8 cellular contexts compared by ENCODE assay signal in the genomic region with DNA sequence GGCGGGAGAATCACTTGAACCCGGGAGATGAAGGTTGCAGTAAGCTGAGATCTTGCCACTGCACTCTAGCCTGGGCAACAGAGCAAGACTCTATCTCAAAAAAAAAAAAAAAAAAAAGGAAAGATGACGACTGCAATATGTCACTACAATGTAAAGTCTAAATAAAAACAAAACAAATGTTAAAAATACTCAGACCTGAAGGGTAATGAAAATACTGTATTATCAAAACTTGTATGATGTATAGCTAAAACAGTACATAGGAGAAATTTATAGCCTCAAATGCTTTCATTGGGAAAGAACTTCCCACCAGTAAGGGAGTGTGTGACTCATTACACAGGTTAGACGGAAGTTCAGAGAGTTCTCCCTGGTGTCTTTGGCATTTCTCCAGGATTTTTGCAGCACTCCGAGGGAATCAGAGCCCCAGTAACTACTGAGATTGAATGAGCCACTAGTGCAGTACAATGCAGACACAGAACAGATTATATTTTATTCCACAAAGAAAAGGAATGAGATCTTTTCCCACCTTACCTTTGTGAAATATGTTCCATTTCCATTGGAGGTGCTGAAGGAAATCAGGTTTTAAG. TPM values are rescaled to one million over a fixed set of nuclear protein-coding genes. Genes with fewer than 3 reads are reported as not detected.
DNase-seq lines count a peak whose midpoint lies in the region; ATAC-seq and TF ChIP-seq lines count a peak whose summit lies in the region.

No MANE protein-coding gene starts in this region.

- POLR2A ChIA-PET in SK-N-SH (lab: Yijun Ruan, JAX), result no interaction called here

- H3K27me3 ChIP-seq in SK-N-SH (ENCODE audit: insufficient read depth), result no peaks in the 10 kb centered on the region
- no peaks in the 10 kb centered on the region for H3K27me3 ChIP-seq in right cardiac atrium (ENCODE audit: control insufficient read depth, insufficient read depth)

- no peak overlapping the region for H3K9ac ChIP-seq in SK-N-SH

- H3F3A ChIP-seq in SK-N-SH (replicated peaks; ENCODE audit: insufficient read depth), result peaks cover 4% of the 10 kb centered on the region

- no peaks in the 10 kb centered on the region for H3K9me3 ChIP-seq in SK-N-SH
- H3K9me3 ChIP-seq in right cardiac atrium (ENCODE audit: control insufficient read depth, low read length), result no peaks in the 10 kb centered on the region

- no peaks in the 10 kb centered on the region for H3K9me2 ChIP-seq in SK-N-SH

- TF ChIP-seq EP300 in SK-N-SH (IDR thresholded peaks at IDR 0.05; ENCODE audit: borderline replicate concordance in 1 of 2, low read depth in 1 of 2, low read length in 1 of 2), result no peak

- no peaks in the 10 kb centered on the region for H3K36me3 ChIP-seq in SK-N-SH (replicated peaks in 1 of 2; ENCODE audit: control insufficient read depth in 1 of 2, insufficient read depth in 2 of 2, low read length in 1 of 2)

- H3K27ac ChIP-seq in SK-N-SH (ENCODE audit: low read depth in 2 of 2, low read length in 1 of 2) (peak overlapping the region; percentile 13 to 25; a peak in 2 of 4 replicates), right cardiac atrium (ENCODE audit: low read length) (no peak overlapping the region)

- intact Hi-C loops in right cardiac atrium (cut with DNase I), result no loop called here

- ATAC-seq in right cardiac atrium (peak; percentile 86 to 97), GM18867 (IDR thresholded peaks at IDR 0.05; ENCODE audit: unreplicated experiment) (no peak)
- ATAC-seq in activated CD8-positive, alpha-beta memory T cell treated with anti-CD3 and anti-CD28 coated beads, Interleukin-2, amount 10 ng/mL, durations not matched to agents 7 days and 5 days, result no peak

- 0 out of 2 replicates have a peak overlapping the region, but pooled peaks have one; percentile 11 for H3K4me2 ChIP-seq in SK-N-SH

- H3K4me3 ChIP-seq in AG10803 (ENCODE audit: low read length) (no peak overlapping the region), LNCaP clone FGC (ENCODE audit: low read depth, low read length) (no peak overlapping the region), SK-N-SH (ENCODE audit: low read depth in 2 of 2, low read length in 1 of 2) (no peak overlapping the region), right cardiac atrium (ENCODE audit: low read length) (no peak overlapping the region)

- H3K4me1 Mint-ChIP-seq in activated T-cell treated with anti-CD3 and anti-CD28 coated beads, Interleukin-2, amount 50 U/mL, for 24 hours (ENCODE audit: low read depth), result no peaks in the 10 kb centered on the region
- no peaks in the 10 kb centered on the region for H3K4me1 Mint-ChIP-seq in activated CD8-positive, alpha-beta memory T cell treated with anti-CD3 and anti-CD28 coated beads, Interleukin-2, amount 10 ng/mL, durations not matched to agents 7 days and 5 days

- no peaks in the 10 kb centered on the region for H4K20me1 ChIP-seq in SK-N-SH (ENCODE audit: insufficient read depth)

- no peaks in the 10 kb centered on the region for H3K79me2 ChIP-seq in SK-N-SH (ENCODE audit: insufficient read depth)

- H3K27me3 Mint-ChIP-seq in activated T-cell treated with anti-CD3 and anti-CD28 coated beads, Interleukin-2, amount 50 U/mL, for 24 hours, result no peaks in the 10 kb centered on the region
- no peaks in the 10 kb centered on the region for H3K27me3 Mint-ChIP-seq in activated CD8-positive, alpha-beta memory T cell treated with anti-CD3 and anti-CD28 coated beads, Interleukin-2, amount 10 ng/mL, durations not matched to agents 7 days and 5 days

- H2AFZ ChIP-seq in SK-N-SH (ENCODE audit: low read depth), result no peak overlapping the region

- WGBS in SK-N-SH (ENCODE audit: low lambda C conversion rate), result 47% methylated on average over 5 of the region's 5 CpGs
- 42% methylated on average over 5 of the region's 5 CpGs for WGBS in right cardiac atrium

- H3K9me3 Mint-ChIP-seq in activated T-cell treated with anti-CD3 and anti-CD28 coated beads, Interleukin-2, amount 50 U/mL, for 24 hours, result no peaks in the 10 kb centered on the region
- H3K9me3 Mint-ChIP-seq in activated CD8-positive, alpha-beta memory T cell treated with anti-CD3 and anti-CD28 coated beads, Interleukin-2, amount 10 ng/mL, durations not matched to agents 7 days and 5 days (ENCODE audit: low read depth), result no peaks in the 10 kb centered on the region

- no peak overlapping the region for H3K4me3 Mint-ChIP-seq in activated T-cell treated with anti-CD3 and anti-CD28 coated beads, Interleukin-2, amount 50 U/mL, for 24 hours
- H3K4me3 Mint-ChIP-seq in activated CD8-positive, alpha-beta memory T cell treated with anti-CD3 and anti-CD28 coated beads, Interleukin-2, amount 10 ng/mL, durations not matched to agents 7 days and 5 days, result no peak overlapping the region

- TF ChIP-seq CTCF in AG10803 (conservative IDR thresholded peaks at IDR 0.05; ENCODE audit: low read length), result no peak
- TF ChIP-seq CTCF in LNCaP clone FGC (IDR thresholded peaks at IDR 0.05; ENCODE audit: control insufficient read depth, extremely low read depth, insufficient read depth), result no peak
- no peak for TF ChIP-seq CTCF in SK-N-SH (IDR thresholded peaks at IDR 0.05)

- peaks cover 3% of the 10 kb centered on the region in 2 experiments; a peak in 1 of 4 replicates for H3K4me1 ChIP-seq in SK-N-SH (ENCODE audit: control insufficient read depth in 1 of 2, insufficient read depth in 2 of 2, low read depth in 1 of 2, low read length in 1 of 2)
- no peaks in the 10 kb centered on the region for H3K4me1 ChIP-seq in right cardiac atrium (ENCODE audit: control insufficient read depth, insufficient read depth, low read length)

- no peaks in the 10 kb centered on the region for H3K36me3 Mint-ChIP-seq in activated T-cell treated with anti-CD3 and anti-CD28 coated beads, Interleukin-2, amount 50 U/mL, for 24 hours (ENCODE audit: low read depth)
- H3K36me3 Mint-ChIP-seq in activated CD8-positive, alpha-beta memory T cell treated with anti-CD3 and anti-CD28 coated beads, Interleukin-2, amount 10 ng/mL, durations not matched to agents 7 days and 5 days, result no peaks in the 10 kb centered on the region

- no peak overlapping the region for H3K27ac Mint-ChIP-seq in activated T-cell treated with anti-CD3 and anti-CD28 coated beads, Interleukin-2, amount 50 U/mL, for 24 hours
- H3K27ac Mint-ChIP-seq in activated CD8-positive, alpha-beta memory T cell treated with anti-CD3 and anti-CD28 coated beads, Interleukin-2, amount 10 ng/mL, durations not matched to agents 7 days and 5 days, result no peak overlapping the region

- CTCF ChIA-PET in SK-N-SH (lab: Yijun Ruan, JAX), result no interaction called here
- CTCF ChIA-PET in activated CD8-positive, alpha-beta memory T cell treated with anti-CD3 and anti-CD28 coated beads, Interleukin-2, amount 10 ng/mL, durations not matched to agents 7 days and 5 days (lab: Charles Lee), result interaction anchor here (0.9 kb wide), 1 partner anchor 25 kb away, joined by 3 read pairs; a partner anchor contains a TSS

- DNase-seq in AG10803 (ENCODE audit: low read depth) (peak; percentile 51), LNCaP clone FGC (ENCODE audit: low read depth) (peak; percentile 74), SK-N-SH (peak; percentile 57), right cardiac atrium (no peak)
- DNase-seq in activated T-cell treated with anti-CD3 and anti-CD28 coated beads, Interleukin-2, amount 50 U/mL, for 24 hours, result no peak
- DNase-seq in stimulated activated naive CD4-positive, alpha-beta T cell (lab: John Stamatoyannopoulos, UW), result no peak
- no peak for DNase-seq in activated CD8-positive, alpha-beta memory T cell treated with anti-CD3 and anti-CD28 coated beads, Interleukin-2, amount 10 ng/mL, durations not matched to agents 7 days and 5 days

- TF ChIP-seq RAD21 in SK-N-SH (IDR thresholded peaks at IDR 0.05; ENCODE audit: low read length), result no peak

TF ChIP-seq in SK-N-SH, 30 proteins besides CTCF, POLR2A, EP300 and RAD21 (continues in another document):
- TF ChIP-seq FOSL2 (IDR thresholded peaks at IDR 0.05; ENCODE audit: borderline replicate concordance, low read depth) (peak; percentile 65), RFX5 (IDR thresholded peaks at IDR 0.05; ENCODE audit: low read length) (no peak), ELF1 (IDR thresholded peaks at IDR 0.05) (0 out of 2 replicates have a peak, but pooled peaks have one; percentile 17)

RNA-seq across cellular contexts. Expression of a gene that starts 12.5 kb away (rescaled TPM):
- 10.8 and 14.7 TPM in 2 replicates for polyA plus RNA-seq in SK-N-SH (2012; rRNA removed)
- polyA plus RNA-seq in SK-N-SH (2012; cell fraction: cytosol; rRNA removed), result 10.9 and 11.0 TPM in 2 replicates
- polyA plus RNA-seq in SK-N-SH (2012; cell fraction: nucleus; rRNA removed), result 23.1 and 48.0 TPM in 2 replicates
- 10 to 100 TPM; 21.2 to 26.9 (median 23.5) TPM for total RNA-seq in right cardiac atrium
- 8.3 TPM for polyA plus RNA-seq in right cardiac atrium
- 10 to 100 TPM; 31.9 to 32.2 TPM for total RNA-seq in activated CD8-positive, alpha-beta memory T cell treated with anti-CD3 and anti-CD28 coated beads, Interleukin-2, amount 10 ng/mL, durations not matched to agents 7 days and 5 days

RNA-seq across cellular contexts. Expression of a gene that starts 25.0 kb away (rescaled TPM):
- 34.9 and 40.3 TPM in 2 replicates for polyA plus RNA-seq in SK-N-SH (2012; rRNA removed)
- polyA plus RNA-seq in SK-N-SH (2012; cell fraction: cytosol; rRNA removed), result 25.4 and 27.5 TPM in 2 replicates
- polyA plus RNA-seq in SK-N-SH (2012; cell fraction: nucleus; rRNA removed), result 112 and 173 TPM in 2 replicates
- total RNA-seq in right cardiac atrium, result 10 to 100 TPM in 2 of 4 donors, 1 to 10 TPM in 2; 8.1 to 36.8 (median 9.4) TPM
- polyA plus RNA-seq in right cardiac atrium, result 8.6 TPM
- total RNA-seq in activated CD8-positive, alpha-beta memory T cell treated with anti-CD3 and anti-CD28 coated beads, Interleukin-2, amount 10 ng/mL, durations not matched to agents 7 days and 5 days, result 100 to 1,000 TPM in 1 of 2 experiments, 10 to 100 TPM in 1; 92.3 to 123 TPM

Comparison
In these comparisons a context has a peak if more than half of its experiments do, and no peak if none do; other contexts are left out.
1. DNase-seq: peak in AG10803 (single experiment), LNCaP clone FGC (single experiment) and SK-N-SH (single experiment); none in right cardiac atrium (0 of 3), activated T-cell treated with anti-CD3 and anti-CD28 coated beads, Interleukin-2, amount 50 U/mL, for 24 hours (single experiment), stimulated activated naive CD4-positive, alpha-beta T cell (0 of 6) and activated CD8-positive, alpha-beta memory T cell treated with anti-CD3 and anti-CD28 coated beads, Interleukin-2, amount 10 ng/mL, durations not matched to agents 7 days and 5 days (single experiment).
2. ATAC-seq: peak in right cardiac atrium (2 of 2); none in GM18867 (single experiment) and activated CD8-positive, alpha-beta memory T cell treated with anti-CD3 and anti-CD28 coated beads, Interleukin-2, amount 10 ng/mL, durations not matched to agents 7 days and 5 days (single experiment).